In the genomic region with DNA sequence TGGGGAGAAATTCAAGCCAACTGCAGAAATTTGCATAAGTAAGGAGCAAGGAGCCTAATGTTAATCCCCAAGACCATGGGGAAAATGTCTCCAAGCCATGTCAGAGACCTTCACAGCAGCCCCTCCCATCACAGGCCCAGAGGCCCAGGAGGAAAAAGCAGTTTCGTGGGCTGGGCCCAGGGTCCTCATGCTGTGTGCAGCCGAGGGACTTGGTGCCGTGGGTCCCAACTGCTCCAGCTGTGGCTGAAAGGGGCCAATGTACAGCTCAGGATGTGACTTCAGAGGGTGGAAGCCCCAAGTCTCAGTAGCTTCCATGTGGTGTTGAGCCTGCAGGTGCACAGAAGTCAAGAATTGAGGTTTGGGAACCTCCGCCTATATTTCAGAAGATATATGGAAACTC, we compare ENCODE assay signal across 9 cellular contexts. TPM values are rescaled to one million over a fixed set of nuclear protein-coding genes. Genes with fewer than 3 reads are reported as not detected.
"Had no signal": no experiment of that assay in that cellular context is flagged by ENCODE, and none has a peak within 500 bp of the region (broad histone marks: within the 10 kb centered on the region; RNA-seq: fewer than 3 reads in every experiment).

No MANE protein-coding gene starts in this region.

RNA-seq across cellular contexts. Expression of a gene that starts 23.8 kb away (rescaled TPM):
- total RNA-seq: kidney epithelial cell, left lobe of liver, left ventricle myocardium superior, lower lobe of right lung, mesenteric fat pad, mononuclear cell, myocyte had no signal
- polyA plus RNA-seq: immature natural killer cell, mammary epithelial cell had no signal
